In the genomic region with DNA sequence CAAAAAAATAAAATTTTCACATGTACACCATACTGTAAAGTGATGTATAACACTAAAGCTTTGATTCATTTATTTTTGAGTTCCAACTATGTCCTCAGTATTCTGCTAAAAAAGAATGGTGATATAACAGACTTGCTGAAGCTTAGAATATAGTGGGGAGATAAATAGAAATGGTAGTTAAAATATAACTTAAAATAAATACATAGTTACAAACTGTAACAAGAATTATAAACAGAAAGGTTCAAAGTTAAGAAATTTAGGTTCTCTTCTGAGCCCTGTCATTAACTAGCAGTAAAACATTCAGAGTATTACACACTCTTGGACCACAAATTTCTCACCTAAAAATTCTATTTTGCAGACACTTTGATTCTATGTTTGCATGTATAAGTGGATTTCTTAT, we compare ENCODE assay signal across 1 cellular context.
A peak's percentile ranks its signal among the peaks of the same experiment; 100 is the strongest.
TF ChIP-seq lines count a peak whose summit lies in the region.

No MANE protein-coding gene starts in this region.

TF ChIP-seq in HepG2, 621 proteins besides CTCF, POLR2A, EP300 and RAD21 (continued from another document and continues in another):
- TF ChIP-seq NFIC (IDR thresholded peaks at IDR 0.05; ENCODE audit: low read length) (peak; percentile 80; the same call in 1 of the 2 replicates), CREB1 (IDR thresholded peaks at IDR 0.05) (no peak), CREB1 (CRISPR knock-in tag; IDR thresholded peaks at IDR 0.05) (0 out of 2 replicates have a peak, but pooled peaks have one; percentile 25), FOXP1 (IDR thresholded peaks at IDR 0.05) (no peak), FOXP1 (CRISPR knock-in tag; IDR thresholded peaks at IDR 0.05) (peak; percentile 71; the same call in 1 of the 2 replicates), ARHGAP35 (CRISPR knock-in tag; IDR thresholded peaks at IDR 0.05; ENCODE audit: borderline replicate concordance) (no peak), FOXJ3 (CRISPR knock-in tag; IDR thresholded peaks at IDR 0.05; ENCODE audit: borderline replicate concordance) (peak; percentile 32; the same call in 1 of the 2 replicates), RXRB (CRISPR knock-in tag; IDR thresholded peaks at IDR 0.05; ENCODE audit: borderline replicate concordance) (peak; percentile 56), ZNF251 (CRISPR knock-in tag; IDR thresholded peaks at IDR 0.05) (no peak), ZNF775 (CRISPR knock-in tag; IDR thresholded peaks at IDR 0.05; ENCODE audit: borderline replicate concordance) (no peak), SOX13 (IDR thresholded peaks at IDR 0.05) (no peak), SOX13 (CRISPR knock-in tag; conservative IDR thresholded peaks at IDR 0.05 in 1 of 2, IDR thresholded peaks at IDR 0.05 in 1 of 2) (peak in 1 of 2 experiments; percentile 43; a peak in 1 of 4 replicates), ZNF670 (CRISPR knock-in tag; IDR thresholded peaks at IDR 0.05; ENCODE audit: borderline replicate concordance) (no peak), ZNF616 (CRISPR knock-in tag; IDR thresholded peaks at IDR 0.05; ENCODE audit: low read depth) (no peak), SP2 (CRISPR knock-in tag; IDR thresholded peaks at IDR 0.05) (no peak), GATAD1 (CRISPR knock-in tag; IDR thresholded peaks at IDR 0.05) (no peak), U2AF2 (IDR thresholded peaks at IDR 0.05; ENCODE audit: low read depth, low read length) (no peak), JUND (CRISPR knock-in tag; IDR thresholded peaks at IDR 0.05) (no peak), SMARCE1 (IDR thresholded peaks at IDR 0.05; ENCODE audit: borderline replicate concordance) (no peak), ZSCAN20 (CRISPR knock-in tag; IDR thresholded peaks at IDR 0.05; ENCODE audit: borderline replicate concordance) (no peak), CREM (IDR thresholded peaks at IDR 0.05) (peak; percentile 62), CREM (CRISPR knock-in tag; IDR thresholded peaks at IDR 0.05) (no peak), CEBPG (CRISPR knock-in tag; IDR thresholded peaks at IDR 0.05) (0 out of 2 replicates have a peak, but pooled peaks have one; percentile 38), ATM (IDR thresholded peaks at IDR 0.05; ENCODE audit: borderline replicate concordance) (peak; percentile 69; the same call in 1 of the 2 replicates), HNRNPUL1 (IDR thresholded peaks at IDR 0.05; ENCODE audit: low read depth, low read length) (peak; percentile 77), TOE1 (CRISPR knock-in tag; IDR thresholded peaks at IDR 0.05) (no peak)
- TF ChIP-seq, protein P1, sequence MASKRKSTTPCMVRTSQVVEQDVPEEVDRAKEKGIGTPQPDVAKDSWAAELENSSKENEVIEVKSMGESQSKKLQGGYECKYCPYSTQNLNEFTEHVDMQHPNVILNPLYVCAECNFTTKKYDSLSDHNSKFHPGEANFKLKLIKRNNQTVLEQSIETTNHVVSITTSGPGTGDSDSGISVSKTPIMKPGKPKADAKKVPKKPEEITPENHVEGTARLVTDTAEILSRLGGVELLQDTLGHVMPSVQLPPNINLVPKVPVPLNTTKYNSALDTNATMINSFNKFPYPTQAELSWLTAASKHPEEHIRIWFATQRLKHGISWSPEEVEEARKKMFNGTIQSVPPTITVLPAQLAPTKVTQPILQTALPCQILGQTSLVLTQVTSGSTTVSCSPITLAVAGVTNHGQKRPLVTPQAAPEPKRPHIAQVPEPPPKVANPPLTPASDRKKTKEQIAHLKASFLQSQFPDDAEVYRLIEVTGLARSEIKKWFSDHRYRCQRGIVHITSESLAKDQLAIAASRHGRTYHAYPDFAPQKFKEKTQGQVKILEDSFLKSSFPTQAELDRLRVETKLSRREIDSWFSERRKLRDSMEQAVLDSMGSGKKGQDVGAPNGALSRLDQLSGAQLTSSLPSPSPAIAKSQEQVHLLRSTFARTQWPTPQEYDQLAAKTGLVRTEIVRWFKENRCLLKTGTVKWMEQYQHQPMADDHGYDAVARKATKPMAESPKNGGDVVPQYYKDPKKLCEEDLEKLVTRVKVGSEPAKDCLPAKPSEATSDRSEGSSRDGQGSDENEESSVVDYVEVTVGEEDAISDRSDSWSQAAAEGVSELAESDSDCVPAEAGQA (IDR thresholded peaks at IDR 0.05; ENCODE audit: low read depth): no peak
- TF ChIP-seq, protein P1 (CRISPR knock-in tag; IDR thresholded peaks at IDR 0.05; ENCODE audit: borderline replicate concordance): no peak
- TF ChIP-seq, protein P2, sequence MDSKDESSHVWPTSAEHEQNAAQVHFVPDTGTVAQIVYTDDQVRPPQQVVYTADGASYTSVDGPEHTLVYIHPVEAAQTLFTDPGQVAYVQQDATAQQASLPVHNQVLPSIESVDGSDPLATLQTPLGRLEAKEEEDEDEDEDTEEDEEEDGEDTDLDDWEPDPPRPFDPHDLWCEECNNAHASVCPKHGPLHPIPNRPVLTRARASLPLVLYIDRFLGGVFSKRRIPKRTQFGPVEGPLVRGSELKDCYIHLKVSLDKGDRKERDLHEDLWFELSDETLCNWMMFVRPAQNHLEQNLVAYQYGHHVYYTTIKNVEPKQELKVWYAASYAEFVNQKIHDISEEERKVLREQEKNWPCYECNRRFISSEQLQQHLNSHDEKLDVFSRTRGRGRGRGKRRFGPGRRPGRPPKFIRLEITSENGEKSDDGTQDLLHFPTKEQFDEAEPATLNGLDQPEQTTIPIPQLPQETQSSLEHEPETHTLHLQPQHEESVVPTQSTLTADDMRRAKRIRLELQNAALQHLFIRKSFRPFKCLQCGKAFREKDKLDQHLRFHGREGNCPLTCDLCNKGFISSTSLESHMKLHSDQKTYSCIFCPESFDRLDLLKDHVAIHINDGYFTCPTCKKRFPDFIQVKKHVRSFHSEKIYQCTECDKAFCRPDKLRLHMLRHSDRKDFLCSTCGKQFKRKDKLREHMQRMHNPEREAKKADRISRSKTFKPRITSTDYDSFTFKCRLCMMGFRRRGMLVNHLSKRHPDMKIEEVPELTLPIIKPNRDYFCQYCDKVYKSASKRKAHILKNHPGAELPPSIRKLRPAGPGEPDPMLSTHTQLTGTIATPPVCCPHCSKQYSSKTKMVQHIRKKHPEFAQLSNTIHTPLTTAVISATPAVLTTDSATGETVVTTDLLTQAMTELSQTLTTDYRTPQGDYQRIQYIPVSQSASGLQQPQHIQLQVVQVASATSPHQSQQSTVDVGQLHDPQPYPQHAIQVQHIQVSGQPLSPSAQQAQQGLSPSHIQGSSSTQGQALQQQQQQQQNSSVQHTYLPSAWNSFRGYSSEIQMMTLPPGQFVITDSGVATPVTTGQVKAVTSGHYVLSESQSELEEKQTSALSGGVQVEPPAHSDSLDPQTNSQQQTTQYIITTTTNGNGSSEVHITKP (CRISPR knock-in tag; IDR thresholded peaks at IDR 0.05; ENCODE audit: low read depth): no peak
- TF ChIP-seq, protein P3, sequence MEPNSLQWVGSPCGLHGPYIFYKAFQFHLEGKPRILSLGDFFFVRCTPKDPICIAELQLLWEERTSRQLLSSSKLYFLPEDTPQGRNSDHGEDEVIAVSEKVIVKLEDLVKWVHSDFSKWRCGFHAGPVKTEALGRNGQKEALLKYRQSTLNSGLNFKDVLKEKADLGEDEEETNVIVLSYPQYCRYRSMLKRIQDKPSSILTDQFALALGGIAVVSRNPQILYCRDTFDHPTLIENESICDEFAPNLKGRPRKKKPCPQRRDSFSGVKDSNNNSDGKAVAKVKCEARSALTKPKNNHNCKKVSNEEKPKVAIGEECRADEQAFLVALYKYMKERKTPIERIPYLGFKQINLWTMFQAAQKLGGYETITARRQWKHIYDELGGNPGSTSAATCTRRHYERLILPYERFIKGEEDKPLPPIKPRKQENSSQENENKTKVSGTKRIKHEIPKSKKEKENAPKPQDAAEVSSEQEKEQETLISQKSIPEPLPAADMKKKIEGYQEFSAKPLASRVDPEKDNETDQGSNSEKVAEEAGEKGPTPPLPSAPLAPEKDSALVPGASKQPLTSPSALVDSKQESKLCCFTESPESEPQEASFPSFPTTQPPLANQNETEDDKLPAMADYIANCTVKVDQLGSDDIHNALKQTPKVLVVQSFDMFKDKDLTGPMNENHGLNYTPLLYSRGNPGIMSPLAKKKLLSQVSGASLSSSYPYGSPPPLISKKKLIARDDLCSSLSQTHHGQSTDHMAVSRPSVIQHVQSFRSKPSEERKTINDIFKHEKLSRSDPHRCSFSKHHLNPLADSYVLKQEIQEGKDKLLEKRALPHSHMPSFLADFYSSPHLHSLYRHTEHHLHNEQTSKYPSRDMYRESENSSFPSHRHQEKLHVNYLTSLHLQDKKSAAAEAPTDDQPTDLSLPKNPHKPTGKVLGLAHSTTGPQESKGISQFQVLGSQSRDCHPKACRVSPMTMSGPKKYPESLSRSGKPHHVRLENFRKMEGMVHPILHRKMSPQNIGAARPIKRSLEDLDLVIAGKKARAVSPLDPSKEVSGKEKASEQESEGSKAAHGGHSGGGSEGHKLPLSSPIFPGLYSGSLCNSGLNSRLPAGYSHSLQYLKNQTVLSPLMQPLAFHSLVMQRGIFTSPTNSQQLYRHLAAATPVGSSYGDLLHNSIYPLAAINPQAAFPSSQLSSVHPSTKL (CRISPR knock-in tag; IDR thresholded peaks at IDR 0.05): peak; percentile 80
- TF ChIP-seq, protein P4, sequence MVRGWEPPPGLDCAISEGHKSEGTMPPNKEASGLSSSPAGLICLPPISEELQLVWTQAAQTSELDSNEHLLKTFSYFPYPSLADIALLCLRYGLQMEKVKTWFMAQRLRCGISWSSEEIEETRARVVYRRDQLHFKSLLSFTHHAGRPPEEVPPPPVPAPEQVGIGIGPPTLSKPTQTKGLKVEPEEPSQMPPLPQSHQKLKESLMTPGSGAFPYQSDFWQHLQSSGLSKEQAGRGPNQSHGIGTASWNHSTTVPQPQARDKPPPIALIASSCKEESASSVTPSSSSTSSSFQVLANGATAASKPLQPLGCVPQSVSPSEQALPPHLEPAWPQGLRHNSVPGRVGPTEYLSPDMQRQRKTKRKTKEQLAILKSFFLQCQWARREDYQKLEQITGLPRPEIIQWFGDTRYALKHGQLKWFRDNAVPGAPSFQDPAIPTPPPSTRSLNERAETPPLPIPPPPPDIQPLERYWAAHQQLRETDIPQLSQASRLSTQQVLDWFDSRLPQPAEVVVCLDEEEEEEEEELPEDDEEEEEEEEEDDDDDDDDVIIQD (CRISPR knock-in tag; IDR thresholded peaks at IDR 0.05; ENCODE audit: low read depth): peak; percentile 78; the same call in 1 of the 2 replicates
- TF ChIP-seq, protein P5, sequence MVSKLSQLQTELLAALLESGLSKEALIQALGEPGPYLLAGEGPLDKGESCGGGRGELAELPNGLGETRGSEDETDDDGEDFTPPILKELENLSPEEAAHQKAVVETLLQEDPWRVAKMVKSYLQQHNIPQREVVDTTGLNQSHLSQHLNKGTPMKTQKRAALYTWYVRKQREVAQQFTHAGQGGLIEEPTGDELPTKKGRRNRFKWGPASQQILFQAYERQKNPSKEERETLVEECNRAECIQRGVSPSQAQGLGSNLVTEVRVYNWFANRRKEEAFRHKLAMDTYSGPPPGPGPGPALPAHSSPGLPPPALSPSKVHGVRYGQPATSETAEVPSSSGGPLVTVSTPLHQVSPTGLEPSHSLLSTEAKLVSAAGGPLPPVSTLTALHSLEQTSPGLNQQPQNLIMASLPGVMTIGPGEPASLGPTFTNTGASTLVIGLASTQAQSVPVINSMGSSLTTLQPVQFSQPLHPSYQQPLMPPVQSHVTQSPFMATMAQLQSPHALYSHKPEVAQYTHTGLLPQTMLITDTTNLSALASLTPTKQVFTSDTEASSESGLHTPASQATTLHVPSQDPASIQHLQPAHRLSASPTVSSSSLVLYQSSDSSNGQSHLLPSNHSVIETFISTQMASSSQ (IDR thresholded peaks at IDR 0.05; ENCODE audit: low read depth): peak; percentile 91
- TF ChIP-seq, protein P5 (CRISPR knock-in tag; IDR thresholded peaks at IDR 0.05; ENCODE audit: borderline replicate concordance): peak; percentile 85; the same call in 1 of the 2 replicates
- TF ChIP-seq, protein P6, sequence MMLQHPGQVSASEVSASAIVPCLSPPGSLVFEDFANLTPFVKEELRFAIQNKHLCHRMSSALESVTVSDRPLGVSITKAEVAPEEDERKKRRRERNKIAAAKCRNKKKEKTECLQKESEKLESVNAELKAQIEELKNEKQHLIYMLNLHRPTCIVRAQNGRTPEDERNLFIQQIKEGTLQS (CRISPR knock-in tag; IDR thresholded peaks at IDR 0.05): no peak
- TF ChIP-seq, protein P7, sequence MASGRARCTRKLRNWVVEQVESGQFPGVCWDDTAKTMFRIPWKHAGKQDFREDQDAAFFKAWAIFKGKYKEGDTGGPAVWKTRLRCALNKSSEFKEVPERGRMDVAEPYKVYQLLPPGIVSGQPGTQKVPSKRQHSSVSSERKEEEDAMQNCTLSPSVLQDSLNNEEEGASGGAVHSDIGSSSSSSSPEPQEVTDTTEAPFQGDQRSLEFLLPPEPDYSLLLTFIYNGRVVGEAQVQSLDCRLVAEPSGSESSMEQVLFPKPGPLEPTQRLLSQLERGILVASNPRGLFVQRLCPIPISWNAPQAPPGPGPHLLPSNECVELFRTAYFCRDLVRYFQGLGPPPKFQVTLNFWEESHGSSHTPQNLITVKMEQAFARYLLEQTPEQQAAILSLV (CRISPR knock-in tag; IDR thresholded peaks at IDR 0.05; ENCODE audit: borderline replicate concordance): no peak
